Comparison of ENCODE assay signal across 8 cellular contexts in genomic region chr1:179953974-179954493, GRCh38. TPM values are rescaled to one million over a fixed set of nuclear protein-coding genes. Genes with fewer than 3 reads are reported as not detected.
DNase-seq lines count a peak whose midpoint lies in the region; ATAC-seq and TF ChIP-seq lines count a peak whose summit lies in the region.

No MANE protein-coding gene starts in this region.

- H3K4me1 ChIP-seq in neutrophil (ENCODE audit: control insufficient read depth in 1 of 2, insufficient read depth in 1 of 2, low read depth in 1 of 2, low read length in 1 of 2) (peaks cover 49 to 62% of the 10 kb centered on the region in 2 experiments), vagina (peaks cover 31% of the 10 kb centered on the region)

- H3K4me3 ChIP-seq in neutrophil (ENCODE audit: low read depth in 1 of 2, low read length in 1 of 2) (peak overlapping the region; percentile 81 to 83), vagina (peak overlapping the region; percentile 93 to 98)

- intact Hi-C loops in vagina (cut with DNase I), result no loop called here

- H3K27me3 ChIP-seq in neutrophil (no peaks in the 10 kb centered on the region), vagina (no peaks in the 10 kb centered on the region)

- H3K36me3 ChIP-seq in neutrophil (no peaks in the 10 kb centered on the region), vagina (no peaks in the 10 kb centered on the region)

- H3K9me3 ChIP-seq in neutrophil (no peaks in the 10 kb centered on the region), vagina (no peaks in the 10 kb centered on the region)

- no peak for TF ChIP-seq CTCF in neutrophil (IDR thresholded peaks at IDR 0.05)
- peak in 1 of 3 experiments; percentile 23 for TF ChIP-seq CTCF in vagina (IDR thresholded peaks at IDR 0.05)

- ATAC-seq in GM18498 (IDR thresholded peaks at IDR 0.05; ENCODE audit: unreplicated experiment) (peak; percentile 20), HG03025 (IDR thresholded peaks at IDR 0.05; ENCODE audit: low FRiP score, unreplicated experiment) (peak; percentile 13)

- H3K27ac ChIP-seq in neutrophil, result peak overlapping the region; percentile 92
- peak overlapping the region; percentile 97 for H3K27ac ChIP-seq in vagina

- DNase-seq in NCI-H69 (lab: John Stamatoyannopoulos, UW) (peak; percentile 76), fibroblast of gingiva (ENCODE audit: low read depth) (peak; percentile 58), vagina (ENCODE audit: extremely low spot score in 2 of 2) (no peak), iPS-NIHi7 (ENCODE audit: extremely low spot score) (no peak)
- DNase-seq in activated CD8-positive, alpha-beta memory T cell treated with anti-CD3 and anti-CD28 coated beads, Interleukin-2, amount 50 U/mL, for 4 hours, result peak; percentile 24

- TF ChIP-seq POLR2A in vagina (IDR thresholded peaks at IDR 0.05), result peak in 1 of 2 donors; percentile 4

RNA-seq across cellular contexts. Expression of gene CEP350, which starts 0.6 kb away (rescaled TPM):
- 53.0 TPM for total RNA-seq in vagina

Comparison
In these comparisons a context has a peak if more than half of its experiments do, and no peak if none do; other contexts are left out.
1. DNase-seq: peak in NCI-H69 (single experiment), activated CD8-positive, alpha-beta memory T cell treated with anti-CD3 and anti-CD28 coated beads, Interleukin-2, amount 50 U/mL, for 4 hours (single experiment) and fibroblast of gingiva (single experiment); none in vagina (0 of 2) and iPS-NIHi7 (single experiment).